In genomic region chr6:19356692-19357091, GRCh38 we compare ENCODE assay signal across 32 cellular contexts.
"Had no signal": no experiment of that assay in that cellular context is flagged by ENCODE, and none has a peak within 500 bp of the region (broad histone marks: within the 10 kb centered on the region; RNA-seq: fewer than 3 reads in every experiment).

No MANE protein-coding gene starts in this region.

- H3K79me2 ChIP-seq: parathyroid adenoma had no signal

- H3K36me3 Mint-ChIP-seq: activated CD4-positive, alpha-beta memory T cell treated with anti-CD3 and anti-CD28 coated beads for 36 hours; activated naive CD8-positive, alpha-beta T cell treated with anti-CD3 and anti-CD28 coated beads, Interleukin-2, amount 10 ng/mL, durations not matched to agents 7 days and 5 days; immature natural killer cell; naive thymus-derived CD8-positive, alpha-beta T cell had no signal

- H3K9me3 Mint-ChIP-seq: activated naive CD4-positive, alpha-beta T cell treated with anti-CD3 and anti-CD28 coated beads for 36 hours; activated naive CD8-positive, alpha-beta T cell treated with anti-CD3 and anti-CD28 coated beads, Interleukin-2, amount 10 ng/mL, durations not matched to agents 7 days and 5 days; neural crest cell; T-helper 1 cell treated with Interleukin-12 subunit alpha and Interleukin-12 subunit beta and Interleukin-4 antibody, amounts not matched to agents 30 μg/mL and 1 μg/mL, for 36 hours had no signal

- ATAC-seq: esophagus mucosa; foreskin keratinocyte; heart left ventricle; naive thymus-derived CD8-positive, alpha-beta T cell; psoas muscle had no signal

- H3K27me3 ChIP-seq: cardiac muscle cell, foreskin keratinocyte, heart left ventricle, right atrium auricular region, spleen, transverse colon had no signal

- FAIRE-seq: astrocyte had no signal

- H3K36me3 ChIP-seq: cardiac muscle cell, heart left ventricle, right atrium auricular region, spleen, transverse colon, WERI-Rb-1 had no signal

- H3K4me1 ChIP-seq: foreskin keratinocyte, heart left ventricle, parathyroid adenoma, psoas muscle, spleen, transverse colon had no signal

- H3K27ac Mint-ChIP-seq: activated CD4-positive, alpha-beta memory T cell treated with anti-CD3 and anti-CD28 coated beads for 36 hours; activated CD4-positive, alpha-beta T cell treated with anti-CD3 and anti-CD28 coated beads, Interleukin-2, amount 10 ng/mL, durations not matched to agents 24 days and 14 days; activated naive CD4-positive, alpha-beta T cell treated with anti-CD3 and anti-CD28 coated beads for 36 hours; activated naive CD8-positive, alpha-beta T cell treated with anti-CD3 and anti-CD28 coated beads, Interleukin-2, amount 10 ng/mL, durations not matched to agents 7 days and 5 days; activated T-helper 1 cell treated with anti-CD3 and anti-CD28 coated beads, Interleukin-12 subunit alpha, Interleukin-12 subunit beta, Interleukin-2, Interleukin-4 antibody, amounts not matched to agents 30 ng/mL and 10 ng/mL and 1 ng/mL, durations not matched to agents 14 hours and 24 hours and 36 hours; immature natural killer cell; naive thymus-derived CD8-positive, alpha-beta T cell; T-helper 1 cell treated with Interleukin-12 subunit alpha and Interleukin-12 subunit beta and Interleukin-4 antibody, amounts not matched to agents 30 μg/mL and 1 μg/mL, for 36 hours had no signal

- H3K9ac ChIP-seq: parathyroid adenoma had no signal

- H3K4me3 Mint-ChIP-seq: activated CD4-positive, alpha-beta memory T cell treated with anti-CD3 and anti-CD28 coated beads for 36 hours; activated CD4-positive, alpha-beta T cell treated with anti-CD3 and anti-CD28 coated beads, Interleukin-2, amount 10 ng/mL, durations not matched to agents 24 days and 14 days; activated naive CD4-positive, alpha-beta T cell treated with anti-CD3 and anti-CD28 coated beads for 36 hours; activated naive CD8-positive, alpha-beta T cell treated with anti-CD3 and anti-CD28 coated beads, Interleukin-2, amount 10 ng/mL, durations not matched to agents 7 days and 5 days; activated T-helper 1 cell treated with anti-CD3 and anti-CD28 coated beads, Interleukin-12 subunit alpha, Interleukin-12 subunit beta, Interleukin-2, Interleukin-4 antibody, amounts not matched to agents 30 ng/mL and 10 ng/mL and 1 ng/mL, durations not matched to agents 14 hours and 24 hours and 36 hours; immature natural killer cell; naive thymus-derived CD8-positive, alpha-beta T cell; neural crest cell; T-helper 1 cell treated with Interleukin-12 subunit alpha and Interleukin-12 subunit beta and Interleukin-4 antibody, amounts not matched to agents 30 μg/mL and 1 μg/mL, for 36 hours had no signal

- H2AFZ ChIP-seq: parathyroid adenoma had no signal

- H3K4me3 ChIP-seq: cardiac muscle cell, heart left ventricle, psoas muscle, right atrium auricular region, spleen, transverse colon had no signal

- H3K9me3 ChIP-seq: heart left ventricle, psoas muscle, right atrium auricular region, spleen, transverse colon had no signal

- H3K27ac ChIP-seq: cardiac muscle cell, foreskin keratinocyte, heart left ventricle, parathyroid adenoma, psoas muscle, right atrium auricular region, spleen, transverse colon, WERI-Rb-1 had no signal

- H3K4me1 Mint-ChIP-seq: activated CD4-positive, alpha-beta T cell treated with anti-CD3 and anti-CD28 coated beads, Interleukin-2, amount 10 ng/mL, durations not matched to agents 24 days and 14 days; activated naive CD8-positive, alpha-beta T cell treated with anti-CD3 and anti-CD28 coated beads, Interleukin-2, amount 10 ng/mL, durations not matched to agents 7 days and 5 days; immature natural killer cell; naive thymus-derived CD8-positive, alpha-beta T cell; neural crest cell had no signal

- DNase-seq: activated CD4-positive, alpha-beta memory T cell treated with anti-CD3 and anti-CD28 coated beads for 36 hours; activated CD4-positive, alpha-beta T cell treated with anti-CD3 and anti-CD28 coated beads, Interleukin-2, amount 10 ng/mL, durations not matched to agents 24 days and 14 days; activated CD4-positive, CD25-positive, alpha-beta regulatory T cell treated with anti-CD3 and anti-CD28 coated beads, Interleukin-2, amount 50 U/mL, for 72 hours; activated CD8-positive, alpha-beta memory T cell treated with anti-CD3 and anti-CD28 coated beads, Interleukin-2, amount 50 U/mL, for 4 hours; activated effector memory CD4-positive, alpha-beta T cell treated with anti-CD3 and anti-CD28 coated beads, Interleukin-2, amount 50 U/mL, for 16 hours; activated naive CD4-positive, alpha-beta T cell treated with anti-CD3 and anti-CD28 coated beads for 36 hours; activated naive CD8-positive, alpha-beta T cell treated with anti-CD3 and anti-CD28 coated beads, Interleukin-2, amount 10 ng/mL, durations not matched to agents 7 days and 5 days; activated T-cell treated with anti-CD3 and anti-CD28 coated beads, Interleukin-2, amount 50 U/mL, for 1 hour; amniotic stem cell; cerebellar nuclear complex; cortex of kidney; heart left ventricle; hypothalamus; immature natural killer cell; mesenchymal stem cell; naive thymus-derived CD8-positive, alpha-beta T cell; occipital lobe; psoas muscle; spleen; stimulated activated naive CD4-positive, alpha-beta T cell; T1000; transverse colon; WERI-Rb-1 had no signal

- H3K27me3 Mint-ChIP-seq: activated CD4-positive, alpha-beta memory T cell treated with anti-CD3 and anti-CD28 coated beads for 36 hours; activated CD4-positive, alpha-beta T cell treated with anti-CD3 and anti-CD28 coated beads, Interleukin-2, amount 10 ng/mL, durations not matched to agents 24 days and 14 days; activated naive CD8-positive, alpha-beta T cell treated with anti-CD3 and anti-CD28 coated beads, Interleukin-2, amount 10 ng/mL, durations not matched to agents 7 days and 5 days; naive thymus-derived CD8-positive, alpha-beta T cell had no signal
